In genomic region chr4:95268819-95269565, GRCh38 we compare ENCODE assay signal across 18 cellular contexts.
DNase-seq lines count a peak whose midpoint lies in the region; ATAC-seq and TF ChIP-seq lines count a peak whose summit lies in the region.
"Had no signal": no experiment of that assay in that cellular context is flagged by ENCODE, and none has a peak within 500 bp of the region (broad histone marks: within the 10 kb centered on the region; RNA-seq: fewer than 3 reads in every experiment).

No MANE protein-coding gene starts in this region.

- peak; percentile 34 for DNase-seq in M059J (ENCODE audit: low read depth)
- peak; percentile 56 for DNase-seq in NCI-H446 treated with DMSO at 0.1 percent for 48 hours (lab: John Stamatoyannopoulos, UW)
- no peak for DNase-seq in dorsolateral prefrontal cortex
- peak; percentile 68 for DNase-seq in renal cortical epithelial cell (ENCODE audit: low read depth)
- DNase-seq: activated CD4-positive, alpha-beta T cell treated with anti-CD3 and anti-CD28 coated beads, Interleukin-2, amount 50 U/mL, for 1 hour; activated naive CD8-positive, alpha-beta T cell treated with anti-CD3 and anti-CD28 coated beads, Interleukin-2, amount 10 ng/mL, durations not matched to agents 7 days and 5 days; activated T-cell treated with anti-CD3 and anti-CD28 coated beads, Interleukin-2, amount 50 U/mL, for 4 hours; CD4-positive, alpha-beta memory T cell; lower lobe of right lung; naive thymus-derived CD8-positive, alpha-beta T cell; NCI-H1694 treated with DMSO at 0.1 percent for 48 hours; SHP77; stimulated activated CD4-positive, alpha-beta T cell treated with anti-CD3 and anti-CD28 coated beads, Interleukin-4, amount 100 ng/mL, for 24 hours; upper lobe of right lung had no signal

- no peak overlapping the region for H3K4me3 ChIP-seq in dorsolateral prefrontal cortex
- H3K4me3 ChIP-seq: coronary artery, lower lobe of right lung, upper lobe of right lung had no signal

- peak overlapping the region in 54 of 59 donors; percentile 7 to 96 (median 64) for H3K27ac ChIP-seq in dorsolateral prefrontal cortex
- H3K27ac ChIP-seq: coronary artery, lower lobe of right lung, upper lobe of right lung had no signal

- ATAC-seq in HG03108 (IDR thresholded peaks at IDR 0.05; ENCODE audit: unreplicated experiment): no peak
- ATAC-seq in GM19395 (IDR thresholded peaks at IDR 0.05; ENCODE audit: unreplicated experiment): no peak
- ATAC-seq in HG02798 (IDR thresholded peaks at IDR 0.05; ENCODE audit: poor library complexity, unreplicated experiment): no peak
- ATAC-seq: activated T-cell treated with anti-CD3 and anti-CD28 coated beads, Interleukin-2, amount 50 U/mL, for 4 hours; lower lobe of right lung; naive thymus-derived CD8-positive, alpha-beta T cell; upper lobe of right lung had no signal

- intact Hi-C loops in dorsolateral prefrontal cortex (cut with DNase I): no loop called here

- no peaks in the 10 kb centered on the region for H3K27me3 ChIP-seq in dorsolateral prefrontal cortex
- H3K27me3 ChIP-seq: upper lobe of right lung had no signal

- TF ChIP-seq CTCF in dorsolateral prefrontal cortex (IDR thresholded peaks at IDR 0.05 in 54 of 56, conservative IDR thresholded peaks at IDR 0.05 in 2 of 56; ENCODE audit: low read depth in 1 of 56, partially characterized antibody in 56 of 56): no peak

Comparison
In these comparisons a context has a peak if more than half of its experiments do, and no peak if none do; other contexts are left out.
1. DNase-seq: peak in M059J (single experiment), NCI-H446 treated with DMSO at 0.1 percent for 48 hours (single experiment) and renal cortical epithelial cell (single experiment); none in dorsolateral prefrontal cortex (0 of 10).